In the genomic region with DNA sequence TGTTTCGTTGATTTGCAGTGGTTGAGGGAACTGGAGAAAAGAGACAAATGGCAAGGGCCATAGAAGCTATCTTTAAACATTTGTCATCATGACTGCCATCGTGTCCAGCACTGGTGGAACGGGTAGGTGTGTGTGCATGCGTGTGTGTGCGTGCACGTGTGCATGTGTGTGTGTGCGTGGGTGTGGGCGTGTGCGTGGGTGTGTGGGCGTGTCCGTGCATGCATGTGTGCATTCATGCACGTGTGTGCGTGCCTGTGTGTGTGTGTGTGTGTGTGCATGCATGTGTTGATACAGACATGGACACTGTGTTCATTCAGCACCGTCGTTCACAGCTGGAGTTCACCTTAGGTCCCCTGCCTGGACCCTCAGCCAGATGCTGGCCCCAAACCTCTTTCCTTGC, we compare ENCODE assay signal across 22 cellular contexts. TPM values are rescaled to one million over a fixed set of nuclear protein-coding genes. Genes with fewer than 3 reads are reported as not detected.
DNase-seq lines count a peak whose midpoint lies in the region; ATAC-seq and FAIRE-seq lines count a peak whose summit lies in the region.
"Had no signal": no experiment of that assay in that cellular context is flagged by ENCODE, and none has a peak within 500 bp of the region (broad histone marks: within the 10 kb centered on the region; RNA-seq: fewer than 3 reads in every experiment).

No MANE protein-coding gene starts in this region.

- H3K27me3 Mint-ChIP-seq in activated naive CD8-positive, alpha-beta T cell treated with anti-CD3 and anti-CD28 coated beads for 36 hours, result no peaks in the 10 kb centered on the region
- no peaks in the 10 kb centered on the region for H3K27me3 Mint-ChIP-seq in activated naive CD8-positive, alpha-beta T cell treated with anti-CD3 and anti-CD28 coated beads, Interleukin-2, amount 50 U/mL, for 24 hours
- no peaks in the 10 kb centered on the region for H3K27me3 Mint-ChIP-seq in memory B cell

- no peaks in the 10 kb centered on the region for H3K27me3 ChIP-seq in SJCRH30
- H3K27me3 ChIP-seq: cardiac muscle cell, right lobe of liver, upper lobe of right lung had no signal

- peaks cover 39% of the 10 kb centered on the region for H3K36me3 Mint-ChIP-seq in activated naive CD8-positive, alpha-beta T cell treated with anti-CD3 and anti-CD28 coated beads for 36 hours
- peaks cover 26% of the 10 kb centered on the region for H3K36me3 Mint-ChIP-seq in activated naive CD8-positive, alpha-beta T cell treated with anti-CD3 and anti-CD28 coated beads, Interleukin-2, amount 50 U/mL, for 24 hours (ENCODE audit: low read depth)
- H3K36me3 Mint-ChIP-seq in memory B cell, result peaks cover 17% of the 10 kb centered on the region

- H3K27ac Mint-ChIP-seq in activated naive CD8-positive, alpha-beta T cell treated with anti-CD3 and anti-CD28 coated beads for 36 hours, result peak overlapping the region; percentile 25
- H3K27ac Mint-ChIP-seq in activated naive CD8-positive, alpha-beta T cell treated with anti-CD3 and anti-CD28 coated beads, Interleukin-2, amount 50 U/mL, for 24 hours, result no peak overlapping the region
- peak overlapping the region; percentile 73 for H3K27ac Mint-ChIP-seq in memory B cell

- no peak overlapping the region for H3K4me3 ChIP-seq in SJCRH30
- H3K4me3 ChIP-seq: cardiac muscle cell, right lobe of liver, upper lobe of right lung had no signal

- peaks cover 6% of the 10 kb centered on the region for H3K4me1 ChIP-seq in SJCRH30

- no peaks in the 10 kb centered on the region for H3K9me3 ChIP-seq in SJCRH30 (replicated peaks)
- H3K9me3 ChIP-seq: right lobe of liver, upper lobe of right lung had no signal

- H3K4me1 Mint-ChIP-seq in activated naive CD8-positive, alpha-beta T cell treated with anti-CD3 and anti-CD28 coated beads for 36 hours, result peaks cover 58% of the 10 kb centered on the region
- H3K4me1 Mint-ChIP-seq in activated naive CD8-positive, alpha-beta T cell treated with anti-CD3 and anti-CD28 coated beads, Interleukin-2, amount 50 U/mL, for 24 hours, result peaks cover 64% of the 10 kb centered on the region
- H3K4me1 Mint-ChIP-seq in memory B cell, result peaks cover 21% of the 10 kb centered on the region

- H3K9me3 Mint-ChIP-seq in activated naive CD8-positive, alpha-beta T cell treated with anti-CD3 and anti-CD28 coated beads for 36 hours, result no peaks in the 10 kb centered on the region
- no peaks in the 10 kb centered on the region for H3K9me3 Mint-ChIP-seq in activated naive CD8-positive, alpha-beta T cell treated with anti-CD3 and anti-CD28 coated beads, Interleukin-2, amount 50 U/mL, for 24 hours
- H3K9me3 Mint-ChIP-seq in memory B cell, result no peaks in the 10 kb centered on the region

- no peak for ATAC-seq in activated naive CD8-positive, alpha-beta T cell treated with anti-CD3 and anti-CD28 coated beads, Interleukin-2, amount 50 U/mL, for 24 hours
- ATAC-seq in memory B cell (ENCODE audit: low read depth), result no peak
- ATAC-seq: right lobe of liver, upper lobe of right lung had no signal

- peak overlapping the region; percentile 94; the same call in 1 of the 2 replicates for H3K27ac ChIP-seq in SJCRH30
- H3K27ac ChIP-seq: cardiac muscle cell, right lobe of liver, upper lobe of right lung had no signal

- DNase-seq in activated naive CD8-positive, alpha-beta T cell treated with anti-CD3 and anti-CD28 coated beads for 36 hours, result no peak
- DNase-seq in activated naive CD8-positive, alpha-beta T cell treated with anti-CD3 and anti-CD28 coated beads, Interleukin-2, amount 50 U/mL, for 24 hours, result no peak
- DNase-seq in SJCRH30 (no peak), memory B cell (ENCODE audit: low spot score in 2 of 2) (no peak), urothelium cell line (ENCODE audit: low spot score) (no peak), HUDEP-2 (lab: John Stamatoyannopoulos, UW; ENCODE audit: unreplicated experiment in 76 of 76) (no peak), NCI-H510A treated with DMSO at 0.1 percent for 48 hours (lab: John Stamatoyannopoulos, UW) (no peak), DMS 273 (lab: John Stamatoyannopoulos, UW; ENCODE audit: unreplicated experiment) (no peak)
- DNase-seq: activated CD4-positive, alpha-beta T cell treated with anti-CD3 and anti-CD28 coated beads for 4 hours; activated CD8-positive, alpha-beta memory T cell treated with anti-CD3 and anti-CD28 coated beads, Interleukin-2, amount 50 U/mL, for 4 hours; amniotic stem cell; C1 segment of cervical spinal cord; kidney glomerular epithelial cell; NCI-H1048; NCI-H2029 treated with DMSO at 0.1 percent for 48 hours; NCI-H446; OCI-M1; right lobe of liver; Right ventricle myocardium superior; upper lobe of right lung had no signal

- FAIRE-seq in urothelium cell line (lab: Jason Lieb, UNC), result peak; percentile 100
- FAIRE-seq: G401.6 had no signal

- no peaks in the 10 kb centered on the region for H3K36me3 ChIP-seq in SJCRH30

- no peak overlapping the region for H3K4me3 Mint-ChIP-seq in activated naive CD8-positive, alpha-beta T cell treated with anti-CD3 and anti-CD28 coated beads for 36 hours
- H3K4me3 Mint-ChIP-seq in activated naive CD8-positive, alpha-beta T cell treated with anti-CD3 and anti-CD28 coated beads, Interleukin-2, amount 50 U/mL, for 24 hours, result no peak overlapping the region
- H3K4me3 Mint-ChIP-seq in memory B cell, result no peak overlapping the region

RNA-seq across cellular contexts. Expression of gene AP5Z1, which starts 38.1 kb away (rescaled TPM):
- 10 to 100 TPM; 43.1 to 47.1 TPM for total RNA-seq in activated naive CD8-positive, alpha-beta T cell treated with anti-CD3 and anti-CD28 coated beads for 36 hours
- 13.6 and 13.8 TPM in 2 replicates for total RNA-seq in SJCRH30 (2014; rRNA removed; shearing (Covaris generic))

RNA-seq across cellular contexts. Expression of gene FOXK1, which starts 55.2 kb away (rescaled TPM):
- 10 to 100 TPM; 38.1 to 38.2 TPM for total RNA-seq in activated naive CD8-positive, alpha-beta T cell treated with anti-CD3 and anti-CD28 coated beads for 36 hours
- 22.1 and 23.4 TPM in 2 replicates for total RNA-seq in SJCRH30 (2014; rRNA removed; shearing (Covaris generic))
